1 cellular context compared by ENCODE assay signal in genomic region chr17:57004944-57005579, GRCh38.
A peak's percentile ranks its signal among the peaks of the same experiment; 100 is the strongest.
TF ChIP-seq lines count a peak whose summit lies in the region.

No MANE protein-coding gene starts in this region.

TF ChIP-seq in GM12878, 131 proteins besides CTCF, POLR2A, EP300 and RAD21 (continued from another document and continues in another):
- TF ChIP-seq CEBPZ (IDR thresholded peaks at IDR 0.05; ENCODE audit: low read depth, low read length): no peak
- TF ChIP-seq ASH2L (IDR thresholded peaks at IDR 0.05; ENCODE audit: borderline replicate concordance, low read depth): peak; percentile 99; the same call in 1 of the 2 replicates
- no peak for TF ChIP-seq RELA (IDR thresholded peaks at IDR 0.05; ENCODE audit: borderline replicate concordance, partially characterized antibody)
- TF ChIP-seq NR2C1 (IDR thresholded peaks at IDR 0.05): no peak
- TF ChIP-seq SREBF2 (IDR thresholded peaks at IDR 0.05; ENCODE audit: low read length): no peak
- TF ChIP-seq RB1 (IDR thresholded peaks at IDR 0.05; ENCODE audit: borderline replicate concordance): peak; percentile 58; the same call in 1 of the 2 replicates
- TF ChIP-seq GABPA (IDR thresholded peaks at IDR 0.05; ENCODE audit: low read depth): 0 out of 2 replicates have a peak, but pooled peaks have one; percentile 47
- no peak for TF ChIP-seq NRF1 (conservative IDR thresholded peaks at IDR 0.05; ENCODE audit: low read depth, low read length)
- TF ChIP-seq ZNF274 (IDR thresholded peaks at IDR 0.05; ENCODE audit: insufficient read depth, insufficient read length): no peak
- TF ChIP-seq JUNB (IDR thresholded peaks at IDR 0.05): no peak
- no peak for TF ChIP-seq FOS (IDR thresholded peaks at IDR 0.05; ENCODE audit: borderline replicate concordance, extremely low read depth, insufficient read length)
- TF ChIP-seq ZBTB4 (CRISPR knock-in tag; IDR thresholded peaks at IDR 0.05): no peak
- no peak for TF ChIP-seq ZNF384 (IDR thresholded peaks at IDR 0.05; ENCODE audit: borderline replicate concordance, low read depth, low read length)
- no peak for TF ChIP-seq ZNF622 (IDR thresholded peaks at IDR 0.05)
- no peak for TF ChIP-seq CREB1 (IDR thresholded peaks at IDR 0.05; ENCODE audit: low read depth)
- TF ChIP-seq BMI1 (IDR thresholded peaks at IDR 0.05; ENCODE audit: borderline replicate concordance): no peak
- peak; percentile 77 for TF ChIP-seq CBFB (IDR thresholded peaks at IDR 0.05; ENCODE audit: low read depth)
- peak; percentile 42; the same call in 1 of the 2 replicates for TF ChIP-seq MYB (IDR thresholded peaks at IDR 0.05; ENCODE audit: borderline replicate concordance, low read depth, low read length)
- peak; percentile 46; the same call in 1 of the 2 replicates for TF ChIP-seq PML (IDR thresholded peaks at IDR 0.05; ENCODE audit: low read length)
- no peak for TF ChIP-seq MYC (IDR thresholded peaks at IDR 0.05; ENCODE audit: insufficient read depth, insufficient read length, insufficient replicate concordance, low read length, severe bottlenecking)
- no peak for TF ChIP-seq CBX3 (IDR thresholded peaks at IDR 0.05; ENCODE audit: borderline replicate concordance, low read depth)
- peak; percentile 52; the same call in 1 of the 2 replicates for TF ChIP-seq FOXK2 (IDR thresholded peaks at IDR 0.05)
- no peak for TF ChIP-seq BCL3 (IDR thresholded peaks at IDR 0.05; ENCODE audit: borderline replicate concordance, insufficient read depth, low read depth, low read length, poor library complexity, severe bottlenecking)
- TF ChIP-seq NBN (IDR thresholded peaks at IDR 0.05): peak; percentile 77; the same call in 1 of the 2 replicates
- TF ChIP-seq ZNF24 (IDR thresholded peaks at IDR 0.05): no peak
- peak; percentile 86 for TF ChIP-seq DPF2 (IDR thresholded peaks at IDR 0.05)
- no peak for TF ChIP-seq E2F8 (IDR thresholded peaks at IDR 0.05; ENCODE audit: low read depth, partially characterized antibody)
- 0 out of 2 replicates have a peak, but pooled peaks have one; percentile 26 for TF ChIP-seq SIN3A (IDR thresholded peaks at IDR 0.05; ENCODE audit: low read depth, low read length)
- no peak; the same call in 1 of the 2 replicates for TF ChIP-seq MXI1 (IDR thresholded peaks at IDR 0.05; ENCODE audit: low read depth, low read length)
- TF ChIP-seq BCL11A (IDR thresholded peaks at IDR 0.05; ENCODE audit: low read depth, low read length): peak; percentile 50; the same call in 1 of the 2 replicates
- no peak for TF ChIP-seq EZH2 (IDR thresholded peaks at IDR 0.05; ENCODE audit: borderline replicate concordance, control insufficient read depth, low read depth, low read length)
- peak; percentile 86; the same call in 1 of the 2 replicates for TF ChIP-seq MTA3 (IDR thresholded peaks at IDR 0.05; ENCODE audit: borderline replicate concordance, low read length)
- TF ChIP-seq PAX8 (IDR thresholded peaks at IDR 0.05): no peak
- peak; percentile 16; the same call in 1 of the 2 replicates for TF ChIP-seq ZBED1 (IDR thresholded peaks at IDR 0.05; ENCODE audit: borderline replicate concordance)
- TF ChIP-seq IRF4 (IDR thresholded peaks at IDR 0.05; ENCODE audit: low read depth, low read length): 0 out of 2 replicates have a peak, but pooled peaks have one; percentile 21
- 0 out of 2 replicates have a peak, but pooled peaks have one; percentile 38 for TF ChIP-seq CHD2 (IDR thresholded peaks at IDR 0.05; ENCODE audit: borderline replicate concordance, low read depth, low read length)
- peak; percentile 82 for TF ChIP-seq NFIC (IDR thresholded peaks at IDR 0.05; ENCODE audit: low read depth, low read length)
- TF ChIP-seq YY1 (IDR thresholded peaks at IDR 0.05; ENCODE audit: low read depth, low read length): no peak
- peak; percentile 40; the same call in 1 of the 2 replicates for TF ChIP-seq PAX5 (IDR thresholded peaks at IDR 0.05; ENCODE audit: borderline replicate concordance, low read depth, low read length)
- TF ChIP-seq NFYA (IDR thresholded peaks at IDR 0.05; ENCODE audit: borderline replicate concordance, low read depth, low read length): no peak
- no peak for TF ChIP-seq SMAD1 (IDR thresholded peaks at IDR 0.05; ENCODE audit: low read depth, partially characterized antibody)
- peak; percentile 90 for TF ChIP-seq RUNX3 (IDR thresholded peaks at IDR 0.05; ENCODE audit: low read length)
- no peak for TF ChIP-seq ZBTB33 (IDR thresholded peaks at IDR 0.05)
- no peak for TF ChIP-seq ZZZ3 (IDR thresholded peaks at IDR 0.05; ENCODE audit: control insufficient read depth, insufficient read length, low read depth)
- TF ChIP-seq POU2F2 (IDR thresholded peaks at IDR 0.05; ENCODE audit: borderline replicate concordance, low read depth, low read length): no peak
- TF ChIP-seq EED (IDR thresholded peaks at IDR 0.05; ENCODE audit: low read depth): peak; percentile 85; the same call in 1 of the 2 replicates
- no peak for TF ChIP-seq NFXL1 (IDR thresholded peaks at IDR 0.05; ENCODE audit: borderline replicate concordance)
- TF ChIP-seq TCF12 (IDR thresholded peaks at IDR 0.05; ENCODE audit: low read depth, low read length): peak; percentile 14; the same call in 1 of the 2 replicates
- TF ChIP-seq CEBPB (IDR thresholded peaks at IDR 0.05; ENCODE audit: borderline replicate concordance in 1 of 2, low read depth in 2 of 2, low read length in 2 of 2): no peak
- TF ChIP-seq ZNF207 (IDR thresholded peaks at IDR 0.05; ENCODE audit: borderline replicate concordance): 0 out of 2 replicates have a peak, but pooled peaks have one; percentile 55
- peak; percentile 80 for TF ChIP-seq SKIL (IDR thresholded peaks at IDR 0.05; ENCODE audit: low read depth, poor library complexity, severe bottlenecking)
- TF ChIP-seq BHLHE40 (IDR thresholded peaks at IDR 0.05; ENCODE audit: borderline replicate concordance in 1 of 2, low read depth in 2 of 2, low read length in 1 of 2): peak in 1 of 2 experiments; percentile 45; a peak in 1 of 4 replicates
- TF ChIP-seq KDM1A (IDR thresholded peaks at IDR 0.05; ENCODE audit: borderline replicate concordance): no peak
- no peak for TF ChIP-seq HCFC1 (IDR thresholded peaks at IDR 0.05; ENCODE audit: low read length)
- peak; percentile 66 for TF ChIP-seq SP1 (IDR thresholded peaks at IDR 0.05; ENCODE audit: low read depth, low read length)
- TF ChIP-seq IKZF1 (conservative IDR thresholded peaks at IDR 0.05): peak; percentile 95
- 0 out of 2 replicates have a peak, but pooled peaks have one; percentile 84 for TF ChIP-seq WRNIP1 (IDR thresholded peaks at IDR 0.05; ENCODE audit: borderline replicate concordance, low read depth, low read length)
